Comparison of ENCODE assay signal across 8 cellular contexts in genomic region chr4:2462218-2462991, GRCh38. TPM values are rescaled to one million over a fixed set of nuclear protein-coding genes. Genes with fewer than 3 reads are reported as not detected.
A peak's percentile ranks its signal among the peaks of the same experiment; 100 is the strongest.
DNase-seq lines count a peak whose midpoint lies in the region; ATAC-seq and TF ChIP-seq lines count a peak whose summit lies in the region.

No MANE protein-coding gene starts in this region.

- DNase-seq in CD4-positive, alpha-beta memory T cell, result peak; percentile 64 to 73 (median 71)
- peak in 1 of 2 experiments; percentile 47 for DNase-seq in HL-60 (ENCODE audit: low read depth in 1 of 2, low spot score in 1 of 2)
- DNase-seq in RWPE2 (ENCODE audit: low spot score), result no peak
- peak; percentile 73 for DNase-seq in activated naive CD4-positive, alpha-beta T cell treated with anti-CD3 and anti-CD28 coated beads, Interleukin-2, amount 10 ng/mL, durations not matched to agents 7 days and 5 days
- DNase-seq in globus pallidus (ENCODE audit: low spot score), result peak; percentile 71
- DNase-seq in occipital lobe (lab: John Stamatoyannopoulos, UW), result peak; percentile 62

- no peaks in the 10 kb centered on the region for H3K9me3 Mint-ChIP-seq in CD4-positive, alpha-beta memory T cell
- no peaks in the 10 kb centered on the region for H3K9me3 Mint-ChIP-seq in activated naive CD4-positive, alpha-beta T cell treated with anti-CD3 and anti-CD28 coated beads, Interleukin-2, amount 10 ng/mL, durations not matched to agents 7 days and 5 days

- peaks cover 16% of the 10 kb centered on the region for H3K4me1 ChIP-seq in CD4-positive, alpha-beta memory T cell (ENCODE audit: insufficient read depth, low read length)
- no peaks in the 10 kb centered on the region for H3K4me1 ChIP-seq in RWPE2 (ENCODE audit: insufficient read depth, poor library complexity, severe bottlenecking)

- H3K27ac Mint-ChIP-seq in CD4-positive, alpha-beta memory T cell, result peak overlapping the region in 1 of 7 donors; percentile 62
- no peak overlapping the region for H3K27ac Mint-ChIP-seq in activated naive CD4-positive, alpha-beta T cell treated with anti-CD3 and anti-CD28 coated beads, Interleukin-2, amount 10 ng/mL, durations not matched to agents 7 days and 5 days

- CTCF ChIA-PET in CD4-positive, alpha-beta memory T cell (lab: Charles Lee; ENCODE audit: partially characterized antibody), result interaction anchor here (0.6 to 5.5 kb wide), 6 partner anchors 9 to 243 kb away, joined by 3 to 49 read pairs (median 4); no protein-coding TSS in a partner anchor
- CTCF ChIA-PET in activated naive CD4-positive, alpha-beta T cell treated with anti-CD3 and anti-CD28 coated beads, Interleukin-2, amount 10 ng/mL, durations not matched to agents 7 days and 5 days (lab: Charles Lee), result interaction anchor here (0.6 to 1.4 kb wide), 7 partner anchors 20 to 242 kb away, joined by 3 to 10 read pairs (median 3); partner anchors contain the start of genes HAUS3 and POLN

- intact Hi-C loops in CD4-positive, alpha-beta memory T cell (cut with micrococcal nuclease), result loop anchor here (1.0 kb wide), 2 partner anchors 181 to 242 kb away; no protein-coding TSS in a partner anchor

- H3K4me3 ChIP-seq in CD4-positive, alpha-beta memory T cell (ENCODE audit: low read length in 2 of 2), result peak overlapping the region in 1 of 2 donors; percentile 46
- H3K4me3 ChIP-seq in HL-60 (replicated peaks; ENCODE audit: insufficient read depth, low read length), result peak overlapping the region; percentile 33
- H3K4me3 ChIP-seq in RWPE2 (ENCODE audit: severe bottlenecking), result peak overlapping the region; percentile 40

- POLR2A ChIA-PET in CD4-positive, alpha-beta memory T cell (lab: Charles Lee; ENCODE audit: partially characterized antibody), result interaction anchor here (0.6 to 1.0 kb wide), 2 partner anchors 43 to 50 kb away, joined by 3 read pairs; partner anchors contain the start of gene CFAP99

- no peaks in the 10 kb centered on the region for H3K9me3 ChIP-seq in CD4-positive, alpha-beta memory T cell (ENCODE audit: control insufficient read depth in 1 of 2, low read length in 2 of 2)
- H3K9me3 ChIP-seq in RWPE2 (ENCODE audit: severe bottlenecking), result no peaks in the 10 kb centered on the region

- ATAC-seq in GM19455 (IDR thresholded peaks at IDR 0.05; ENCODE audit: unreplicated experiment) (peak; percentile 81), RWPE2 (ENCODE audit: low read depth) (peak; percentile 90)

- peaks cover 6 to 16% (median 6%) of the 10 kb centered on the region in 4 donors for H3K4me1 Mint-ChIP-seq in CD4-positive, alpha-beta memory T cell
- peaks cover 17% of the 10 kb centered on the region for H3K4me1 Mint-ChIP-seq in activated naive CD4-positive, alpha-beta T cell treated with anti-CD3 and anti-CD28 coated beads, Interleukin-2, amount 10 ng/mL, durations not matched to agents 7 days and 5 days

- H3K27ac ChIP-seq in CD4-positive, alpha-beta memory T cell (ENCODE audit: low read depth, low read length), result no peak overlapping the region
- no peak overlapping the region for H3K27ac ChIP-seq in HL-60 (replicated peaks)
- H3K27ac ChIP-seq in RWPE2 (ENCODE audit: poor library complexity, severe bottlenecking), result no peak overlapping the region
- peak overlapping the region; percentile 9 for H3K27ac ChIP-seq in temporal lobe (ENCODE audit: low read depth, low read length)

- TF ChIP-seq CTCF in HL-60 (IDR thresholded peaks at IDR 0.05; ENCODE audit: insufficient read depth, low read length) (no peak), RWPE2 (IDR thresholded peaks at IDR 0.05; ENCODE audit: poor library complexity, severe bottlenecking) (peak; percentile 74)

- H3K27me3 Mint-ChIP-seq in CD4-positive, alpha-beta memory T cell, result no peaks in the 10 kb centered on the region
- peaks cover 56% of the 10 kb centered on the region for H3K27me3 Mint-ChIP-seq in activated naive CD4-positive, alpha-beta T cell treated with anti-CD3 and anti-CD28 coated beads, Interleukin-2, amount 10 ng/mL, durations not matched to agents 7 days and 5 days

- peak overlapping the region; percentile 60 to 82 (median 80) for H3K4me3 Mint-ChIP-seq in CD4-positive, alpha-beta memory T cell
- peak overlapping the region; percentile 50 for H3K4me3 Mint-ChIP-seq in activated naive CD4-positive, alpha-beta T cell treated with anti-CD3 and anti-CD28 coated beads, Interleukin-2, amount 10 ng/mL, durations not matched to agents 7 days and 5 days

- H3K27me3 ChIP-seq in CD4-positive, alpha-beta memory T cell (ENCODE audit: insufficient read depth, low read length), result no peaks in the 10 kb centered on the region
- H3K27me3 ChIP-seq in HL-60 (ENCODE audit: insufficient read depth, poor library complexity, severe bottlenecking) (no peaks in the 10 kb centered on the region), RWPE2 (ENCODE audit: insufficient read depth, poor library complexity, severe bottlenecking) (no peaks in the 10 kb centered on the region)

- H3K36me3 Mint-ChIP-seq in CD4-positive, alpha-beta memory T cell, result no peaks in the 10 kb centered on the region
- peaks cover 2% of the 10 kb centered on the region for H3K36me3 Mint-ChIP-seq in activated naive CD4-positive, alpha-beta T cell treated with anti-CD3 and anti-CD28 coated beads, Interleukin-2, amount 10 ng/mL, durations not matched to agents 7 days and 5 days

- H3K36me3 ChIP-seq in CD4-positive, alpha-beta memory T cell (ENCODE audit: insufficient read depth, low read length), result no peaks in the 10 kb centered on the region
- H3K36me3 ChIP-seq in RWPE2 (ENCODE audit: low read depth), result no peaks in the 10 kb centered on the region

RNA-seq across cellular contexts. Expression of gene RNF4, which starts 6.5 kb away (rescaled TPM):
- total RNA-seq in CD4-positive, alpha-beta memory T cell, result 100 to 1,000 TPM in 1 of 2 experiments, 10 to 100 TPM in 1; 94.0 to 104 TPM
- polyA plus RNA-seq in CD4-positive, alpha-beta memory T cell, result 100 to 1,000 TPM in 1 of 2 donors, 10 to 100 TPM in 1; 68.0 to 105 TPM
- total RNA-seq in occipital lobe, result 29.6 TPM
- total RNA-seq in temporal lobe, result 33.9 TPM

RNA-seq across cellular contexts. Expression of gene CFAP99, which starts 43.6 kb away (rescaled TPM):
- under 1 TPM; 0.12 to 0.19 TPM for total RNA-seq in CD4-positive, alpha-beta memory T cell
- not detected for polyA plus RNA-seq in CD4-positive, alpha-beta memory T cell
- not detected for total RNA-seq in occipital lobe
- total RNA-seq in temporal lobe, result not detected

RNA-seq across cellular contexts. Expression of gene ZFYVE28, which starts 44.0 kb away (rescaled TPM):
- total RNA-seq in CD4-positive, alpha-beta memory T cell, result 10 to 100 TPM; 31.4 to 31.8 TPM
- polyA plus RNA-seq in CD4-positive, alpha-beta memory T cell, result 10 to 100 TPM; 13.1 to 16.2 TPM
- total RNA-seq in occipital lobe, result 3.7 TPM
- total RNA-seq in temporal lobe, result 5.7 TPM
